ENCODE assay signal across 10 cellular contexts in genomic region chr15:43225950-43226255, GRCh38. TPM values are rescaled to one million over a fixed set of nuclear protein-coding genes. Genes with fewer than 3 reads are reported as not detected.
DNase-seq lines count a peak whose midpoint lies in the region; ATAC-seq and TF ChIP-seq lines count a peak whose summit lies in the region.
"Not testable (repeated sequence)": the region's sequence is repeated elsewhere in the genome, so short reads cannot be mapped to it uniquely, and the experiment has no call there.
"Had no signal": no experiment of that assay in that cellular context is flagged by ENCODE, and none has a peak within 500 bp of the region (broad histone marks: within the 10 kb centered on the region; RNA-seq: fewer than 3 reads in every experiment).

No MANE protein-coding gene starts in this region.

- H3K27me3 Mint-ChIP-seq in CD8-positive, alpha-beta T cell (ENCODE audit: low read depth); neural crest cell (ENCODE audit: low read depth): not testable (repeated sequence)
- H3K27me3 Mint-ChIP-seq in activated naive CD8-positive, alpha-beta T cell treated with anti-CD3 and anti-CD28 coated beads for 36 hours, result peaks cover 16% of the 10 kb centered on the region

- H3K9ac ChIP-seq in Loucy (ENCODE audit: low read depth, low read length, poor library complexity, severe bottlenecking), result not testable (repeated sequence)

- intact Hi-C loops in CD8-positive, alpha-beta T cell (cut with DNase I, micrococcal nuclease), result loop anchor here in 1 of 2 experiments (1.0 kb wide), 1 partner anchor 59 kb away; no protein-coding TSS in a partner anchor

- H4K20me1 ChIP-seq in Loucy (ENCODE audit: insufficient read depth, low read length, poor library complexity, severe bottlenecking), result not testable (repeated sequence)

- H3K4me1 Mint-ChIP-seq in CD8-positive, alpha-beta T cell (ENCODE audit: low read depth); activated naive CD8-positive, alpha-beta T cell treated with anti-CD3 and anti-CD28 coated beads for 36 hours; neural crest cell; stimulated activated effector memory CD8-positive, alpha-beta T cell treated with anti-CD3 and anti-CD28 coated beads, Interleukin-12 subunit alpha, Interleukin-12 subunit beta, amount 100 ng/mL, for 72 hours: not testable (repeated sequence)

- H3K36me3 ChIP-seq in CD8-positive, alpha-beta T cell (ENCODE audit: insufficient read depth, low read length); Loucy (ENCODE audit: insufficient read depth, low read length): not testable (repeated sequence)

- ATAC-seq in CD8-positive, alpha-beta T cell; stimulated activated effector memory CD8-positive, alpha-beta T cell treated with anti-CD3 and anti-CD28 coated beads, Interleukin-12 subunit alpha, Interleukin-12 subunit beta, amount 100 ng/mL, for 72 hours: not testable (repeated sequence)

- H3K27me3 ChIP-seq in CD8-positive, alpha-beta T cell (ENCODE audit: insufficient read depth, low read length); Loucy (ENCODE audit: insufficient read depth, low read length, poor library complexity, severe bottlenecking): not testable (repeated sequence)

- not testable (repeated sequence) for H3F3A ChIP-seq in Loucy (ENCODE audit: low read depth)

- POLR2A ChIA-PET in CD8-positive, alpha-beta T cell (lab: Charles Lee), result interaction anchor here (0.9 to 1.5 kb wide), 2 partner anchors 57 to 60 kb away, joined by 3 to 10 read pairs; no protein-coding TSS in a partner anchor

- H3K4me3 Mint-ChIP-seq in CD8-positive, alpha-beta T cell, result peak overlapping the region; percentile 40
- H3K4me3 Mint-ChIP-seq in activated naive CD8-positive, alpha-beta T cell treated with anti-CD3 and anti-CD28 coated beads for 36 hours, result peak overlapping the region; percentile 42
- not testable (repeated sequence) for H3K4me3 Mint-ChIP-seq in neural crest cell
- H3K4me3 Mint-ChIP-seq in stimulated activated effector memory CD8-positive, alpha-beta T cell treated with anti-CD3 and anti-CD28 coated beads, Interleukin-12 subunit alpha, Interleukin-12 subunit beta, amount 100 ng/mL, for 72 hours, result peak overlapping the region; percentile 10

- H2AFZ ChIP-seq in Loucy (ENCODE audit: low read length), result peak overlapping the region; percentile 47; the same call in 1 of the 2 replicates

- peak overlapping the region; percentile 36 for H3K4me2 ChIP-seq in Loucy (ENCODE audit: low read depth, low read length, poor library complexity, severe bottlenecking)

- not testable (repeated sequence) for H3K9me2 ChIP-seq in Loucy (replicated peaks; ENCODE audit: low read depth, low read length)

- not testable (repeated sequence) for DNase-seq in CD8-positive, alpha-beta T cell; activated naive CD8-positive, alpha-beta T cell treated with anti-CD3 and anti-CD28 coated beads for 36 hours; neural crest cell (ENCODE audit: low read depth, low spot score); stimulated activated effector memory CD8-positive, alpha-beta T cell treated with anti-CD3 and anti-CD28 coated beads, Interleukin-12 subunit alpha, Interleukin-12 subunit beta, amount 100 ng/mL, for 72 hours (ENCODE audit: low spot score in 2 of 2)
- peak; percentile 60 for DNase-seq in mesenteric fat pad (ENCODE audit: low spot score)

- not testable (repeated sequence) for TF ChIP-seq CTCF in CD8-positive, alpha-beta T cell (IDR thresholded peaks at IDR 0.05); Loucy (conservative IDR thresholded peaks at IDR 0.05; ENCODE audit: low read length); neural crest cell (conservative IDR thresholded peaks at IDR 0.05)

- not testable (repeated sequence) for H3K9me3 ChIP-seq in CD8-positive, alpha-beta T cell (ENCODE audit: low read length); Loucy (ENCODE audit: insufficient read depth, low read depth, low read length)

- not testable (repeated sequence) for H3K4me1 ChIP-seq in CD8-positive, alpha-beta T cell (ENCODE audit: insufficient read depth, low read length); Loucy (ENCODE audit: insufficient read depth, low read length, poor library complexity, severe bottlenecking)

- H3K27ac Mint-ChIP-seq in CD8-positive, alpha-beta T cell; activated naive CD8-positive, alpha-beta T cell treated with anti-CD3 and anti-CD28 coated beads for 36 hours; stimulated activated effector memory CD8-positive, alpha-beta T cell treated with anti-CD3 and anti-CD28 coated beads, Interleukin-12 subunit alpha, Interleukin-12 subunit beta, amount 100 ng/mL, for 72 hours: not testable (repeated sequence)
- peak overlapping the region; percentile 23 for H3K27ac Mint-ChIP-seq in neural crest cell (ENCODE audit: unreplicated experiment)

- not testable (repeated sequence) for H3K4me3 ChIP-seq in CD8-positive, alpha-beta T cell (ENCODE audit: low read depth, low read length); Loucy (ENCODE audit: low read length, poor library complexity, severe bottlenecking)

- CTCF ChIA-PET in CD8-positive, alpha-beta T cell (lab: Charles Lee), result interaction anchor here (0.7 to 5.6 kb wide), 24 partner anchors 9 to 595 kb away, joined by 3 to 121 read pairs (median 5); no protein-coding TSS in a partner anchor

- not testable (repeated sequence) for H3K9me3 Mint-ChIP-seq in CD8-positive, alpha-beta T cell; activated naive CD8-positive, alpha-beta T cell treated with anti-CD3 and anti-CD28 coated beads for 36 hours; neural crest cell; stimulated activated effector memory CD8-positive, alpha-beta T cell treated with anti-CD3 and anti-CD28 coated beads, Interleukin-12 subunit alpha, Interleukin-12 subunit beta, amount 100 ng/mL, for 72 hours

- not testable (repeated sequence) for H3K79me2 ChIP-seq in Loucy (ENCODE audit: insufficient read depth, low read length)

- H3K36me3 Mint-ChIP-seq in CD8-positive, alpha-beta T cell; activated naive CD8-positive, alpha-beta T cell treated with anti-CD3 and anti-CD28 coated beads for 36 hours; neural crest cell (ENCODE audit: low read depth); stimulated activated effector memory CD8-positive, alpha-beta T cell treated with anti-CD3 and anti-CD28 coated beads, Interleukin-12 subunit alpha, Interleukin-12 subunit beta, amount 100 ng/mL, for 72 hours: not testable (repeated sequence)

- not testable (repeated sequence) for H3K27ac ChIP-seq in CD8-positive, alpha-beta T cell (ENCODE audit: low read depth, low read length)

RNA-seq across cellular contexts. Expression of gene EPB42, which starts 5.1 kb away (rescaled TPM):
- not detected for total RNA-seq in CD8-positive, alpha-beta T cell
- total RNA-seq in activated naive CD8-positive, alpha-beta T cell treated with anti-CD3 and anti-CD28 coated beads for 36 hours, result not detected
- 2.8 TPM for total RNA-seq in mesenteric fat pad
- total RNA-seq in neural crest cell, result not detected in 2 replicates
- total RNA-seq: A673; CD8-positive, alpha-beta memory T cell; H4; HT-29 had no signal

RNA-seq across cellular contexts. Expression of gene CCNDBP1, which starts 40.7 kb away (rescaled TPM):
- total RNA-seq in CD8-positive, alpha-beta T cell, result 10 to 100 TPM; 80.3 to 81.1 TPM
- 10 to 100 TPM; 40.2 to 45.0 TPM for total RNA-seq in activated naive CD8-positive, alpha-beta T cell treated with anti-CD3 and anti-CD28 coated beads for 36 hours
- total RNA-seq in mesenteric fat pad, result 56.3 TPM
- 29.5 and 31.4 TPM in 2 replicates for total RNA-seq in neural crest cell

RNA-seq across cellular contexts. Expression of gene TGM5, which starts 40.8 kb away (rescaled TPM):
- total RNA-seq in CD8-positive, alpha-beta T cell, result not detected
- total RNA-seq in activated naive CD8-positive, alpha-beta T cell treated with anti-CD3 and anti-CD28 coated beads for 36 hours, result under 1 TPM; 0.16 to 0.38 TPM
- total RNA-seq in mesenteric fat pad (0.45 TPM), neural crest cell (not detected in 2 replicates)
- total RNA-seq: A673, H4, HT-29 had no signal
